8 cellular contexts compared by ENCODE assay signal in the genomic region with DNA sequence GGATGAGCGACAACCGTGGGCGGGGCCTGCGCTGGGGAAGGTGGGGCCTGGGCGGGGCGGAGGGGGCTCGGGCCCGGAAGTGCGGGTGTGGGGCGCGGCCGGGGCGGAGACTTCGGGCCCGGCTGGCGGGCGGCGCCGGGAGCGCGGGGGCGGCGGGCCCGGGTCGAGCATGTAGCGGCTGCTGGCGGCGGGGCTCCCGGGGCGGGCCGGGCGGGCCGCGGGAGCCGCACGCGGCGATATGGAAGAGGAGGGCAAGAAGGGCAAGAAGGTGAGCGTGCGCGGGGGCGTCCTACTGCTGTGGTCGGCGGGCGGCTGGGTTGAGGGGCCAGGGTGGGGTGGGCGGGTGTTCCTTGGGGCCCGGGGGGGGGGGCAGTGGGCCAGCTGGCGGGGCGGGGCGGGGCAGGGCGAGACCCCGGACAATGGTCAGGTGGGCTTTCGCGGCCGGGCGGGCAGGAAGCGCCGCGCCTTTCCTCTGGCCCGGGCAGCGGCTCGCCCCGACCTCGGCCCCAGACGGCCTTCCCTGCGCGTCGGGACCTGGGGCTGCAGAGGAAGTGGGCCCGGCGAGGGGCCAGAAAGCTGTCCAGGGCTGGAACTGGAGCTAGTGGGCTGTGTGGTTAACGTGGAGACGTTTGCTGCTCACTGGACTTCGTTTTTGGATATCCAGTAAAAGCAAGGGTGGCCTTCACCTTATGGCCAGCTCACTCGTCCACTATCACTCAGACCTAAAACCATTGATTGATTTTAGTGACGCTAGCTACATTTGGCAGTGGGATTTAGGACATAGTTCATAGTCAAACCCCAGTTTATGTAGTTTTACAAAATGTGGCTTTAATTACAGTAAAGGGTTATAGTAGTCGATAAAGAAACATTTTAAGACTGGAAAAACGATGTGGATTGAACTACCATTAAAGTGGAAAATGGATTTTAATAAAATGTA. TPM values are rescaled to one million over a fixed set of nuclear protein-coding genes. Genes with fewer than 3 reads are reported as not detected.
DNase-seq lines count a peak whose midpoint lies in the region; ATAC-seq, FAIRE-seq and TF ChIP-seq lines count a peak whose summit lies in the region.

A gene (plus strand): TSS at position 106 of the 937 bp plus-strand sequence. CDS start 133 bp downstream, at position 239.

- CTCF ChIA-PET in CD4-positive, alpha-beta memory T cell (lab: Charles Lee; ENCODE audit: partially characterized antibody) = interaction anchor here (0.7 to 9.9 kb wide), 17 partner anchors 11 to 147 kb away, joined by 3 to 150 read pairs (median 6); a partner anchor contains a TSS
- CTCF ChIA-PET in K562 (lab: Yijun Ruan, JAX; ENCODE audit: low intra/inter-chr PET ratio) = no interaction called here
- CTCF ChIA-PET in GM10248 (lab: Yijun Ruan, JAX) = interaction anchor here (0.9 to 3.7 kb wide), 13 partner anchors 12 to 510 kb away, joined by 3 to 18 read pairs (median 5); a partner anchor contains a TSS

- no peak for TF ChIP-seq RAD21 in K562 (CRISPR knock-in tag; conservative IDR thresholded peaks at IDR 0.05 in 1 of 2, IDR thresholded peaks at IDR 0.05 in 1 of 2)

- peak within 1 kb of the TSS; percentile 95 to 99 (median 97) for H3K27ac Mint-ChIP-seq in CD4-positive, alpha-beta memory T cell

- no peaks in the 10 kb centered on the region for H3K27me3 Mint-ChIP-seq in CD4-positive, alpha-beta memory T cell

- no peak for TF ChIP-seq CTCF in K562 (IDR thresholded peaks at IDR 0.05 in 2 of 3, conservative IDR thresholded peaks at IDR 0.05 in 1 of 3; ENCODE audit: insufficient read depth in 2 of 3, low read depth in 1 of 3, low read length in 3 of 3)
- no peak for TF ChIP-seq CTCF in gastrocnemius medialis (IDR thresholded peaks at IDR 0.05 in 4 of 5, conservative IDR thresholded peaks at IDR 0.05 in 1 of 5)
- TF ChIP-seq CTCF in GM10248 (IDR thresholded peaks at IDR 0.05; ENCODE audit: control extremely low read depth, extremely low read depth, low read depth, missing control alignments) = no peak

- H3K9me3 Mint-ChIP-seq in CD4-positive, alpha-beta memory T cell = peaks cover 0 to 4% (median 0%) of the 10 kb centered on the region in 8 donors

- H3K9ac ChIP-seq in K562 (ENCODE audit: insufficient read depth in 1 of 2, low read depth in 2 of 2, low read length in 2 of 2) (peak within 1 kb of the TSS; percentile 94 to 97), iPS-18a (ENCODE audit: low read length) (peak within 1 kb of the TSS; percentile 87)

- peak within 1 kb of the TSS; percentile 74 for H3K27ac ChIP-seq in CD4-positive, alpha-beta memory T cell (ENCODE audit: low read depth, low read length)
- H3K27ac ChIP-seq in K562 (ENCODE audit: extremely low read depth, low read depth, low read length) (peak within 1 kb of the TSS; percentile 97), iPS-18a (ENCODE audit: low read length) (peak within 1 kb of the TSS; percentile 67), gastrocnemius medialis (peak within 1 kb of the TSS; percentile 85 to 94 (median 92))

- no peaks in the 10 kb centered on the region for H3K27me3 ChIP-seq in CD4-positive, alpha-beta memory T cell (ENCODE audit: insufficient read depth, low read length)
- H3K27me3 ChIP-seq in K562 (ENCODE audit: control insufficient read depth in 2 of 2, insufficient read depth in 2 of 2, low read length in 2 of 2) (no peaks in the 10 kb centered on the region), iPS-18a (ENCODE audit: control insufficient read depth, insufficient read depth, low read length) (no peaks in the 10 kb centered on the region), gastrocnemius medialis (no peaks in the 10 kb centered on the region)

- no TSS peak for BruUV-seq in K562 (replicated peaks; lab: Mats Ljungman, UMichigan)

- intact Hi-C loops in CD4-positive, alpha-beta memory T cell (cut with micrococcal nuclease) = loop anchor here (1.0 kb wide), 2 partner anchors 27 to 152 kb away; a partner anchor contains a TSS
- intact Hi-C loops in K562 (cut with micrococcal nuclease) = no loop called here
- intact Hi-C loops in gastrocnemius medialis (cut with DNase I; ENCODE audit: low total_unique reads) = loop anchor here (1.0 to 2.0 kb wide), 2 partner anchors 111 to 418 kb away; a partner anchor contains a TSS

- peak in 1 of 5 donors; percentile 54 for DNase-seq in CD4-positive, alpha-beta memory T cell
- DNase-seq in NCI-H69 (lab: John Stamatoyannopoulos, UW) (peak; percentile 74), K562 (ENCODE audit: extremely low read depth in 1 of 4, low spot score in 3 of 4) (peak in 1 of 4 experiments; percentile 57), gastrocnemius medialis (peak in 1 of 2 donors; percentile 34), GM10248 (ENCODE audit: extremely low spot score) (no peak)

- in situ Hi-C loops in K562 (cut with MboI) = no loop called here
- in situ Hi-C loops in gastrocnemius medialis (cut with MboI; ENCODE audit: low sequenced_read_pairs in 4 of 4) = no loop called here

- TF ChIP-seq POLR2A in K562 (conservative IDR thresholded peaks at IDR 0.05) = no peak
- peak; percentile 52 to 71 for TF ChIP-seq POLR2A in gastrocnemius medialis (IDR thresholded peaks at IDR 0.05)

- H3K9me3 ChIP-seq in CD4-positive, alpha-beta memory T cell (ENCODE audit: control insufficient read depth in 1 of 2, low read length in 2 of 2) = no peaks in the 10 kb centered on the region
- H3K9me3 ChIP-seq in K562 (replicated peaks; ENCODE audit: control insufficient read depth, insufficient read depth, low read depth, low read length) (no peaks in the 10 kb centered on the region), iPS-18a (ENCODE audit: control insufficient read depth, low read depth, low read length) (no peaks in the 10 kb centered on the region), gastrocnemius medialis (no peaks in the 10 kb centered on the region)

- peaks cover 7% of the 10 kb centered on the region for H4K20me1 ChIP-seq in K562 (replicated peaks; ENCODE audit: control insufficient read depth, insufficient read depth, low read length)

- 0% methylated on average over 23 of the region's 77 CpGs for WGBS in K562 (ENCODE audit: insufficient coverage, low coverage, missing lambda C conversion rate)

- H2AFZ ChIP-seq in K562 (ENCODE audit: low read depth, low read length) = peak within 1 kb of the TSS; percentile 90

- peak within 1 kb of the TSS; percentile 94 to 99 (median 96) for H3K4me3 Mint-ChIP-seq in CD4-positive, alpha-beta memory T cell

- peak within 1 kb of the TSS; percentile 97 for H3K4me2 ChIP-seq in K562 (ENCODE audit: insufficient read depth, low read length)

- POLR2A ChIA-PET in CD4-positive, alpha-beta memory T cell (lab: Charles Lee; ENCODE audit: partially characterized antibody) = interaction anchor here (0.9 to 20.2 kb wide), 30 partner anchors 8 to 426 kb away, joined by 3 to 479 read pairs (median 5); a partner anchor contains a TSS
- POLR2A ChIA-PET in K562 (lab: Yijun Ruan, JAX) (interaction anchor here (0.6 to 4.4 kb wide), 15 partner anchors 10 to 165 kb away, joined by 3 to 14 read pairs (median 3); a partner anchor contains a TSS), GM10248 (lab: Yijun Ruan, JAX) (interaction anchor here (0.7 to 2.0 kb wide), 6 partner anchors 15 to 367 kb away, joined by 3 to 13 read pairs (median 6); no protein-coding TSS in a partner anchor)

- no peak; the same call in 1 of the 2 replicates for TF ChIP-seq EP300 in K562 (IDR thresholded peaks at IDR 0.05; ENCODE audit: low read length)

- ATAC-seq in GM21360 (IDR thresholded peaks at IDR 0.05; ENCODE audit: unreplicated experiment) (peak; percentile 2), K562 (peak; percentile 31), gastrocnemius medialis (peak in 1 of 2 donors; percentile 8), HG03520 (IDR thresholded peaks at IDR 0.05; ENCODE audit: unreplicated experiment) (no peak)

- peaks cover 64% of the 10 kb centered on the region for H3K79me2 ChIP-seq in K562 (ENCODE audit: control insufficient read depth, insufficient read depth, low read length)

- peak; percentile 37 for FAIRE-seq in K562 (lab: Jason Lieb, UNC)

- H3K36me3 ChIP-seq in CD4-positive, alpha-beta memory T cell (ENCODE audit: insufficient read depth, low read length) = no peaks in the 10 kb centered on the region
- H3K36me3 ChIP-seq in K562 (ENCODE audit: control insufficient read depth, insufficient read depth, low read length) = peaks cover 19% of the 10 kb centered on the region; the same call in 2 of the 3 replicates
- no peaks in the 10 kb centered on the region for H3K36me3 ChIP-seq in iPS-18a (ENCODE audit: control insufficient read depth, low read depth, low read length)
- no peaks in the 10 kb centered on the region for H3K36me3 ChIP-seq in gastrocnemius medialis

- H3K36me3 Mint-ChIP-seq in CD4-positive, alpha-beta memory T cell = peaks cover 0 to 18% of the 10 kb centered on the region in 2 donors

- peaks cover 34 to 59% (median 45%) of the 10 kb centered on the region in 4 donors for H3K4me1 Mint-ChIP-seq in CD4-positive, alpha-beta memory T cell

- H3K4me1 ChIP-seq in CD4-positive, alpha-beta memory T cell (ENCODE audit: insufficient read depth, low read length) = peaks cover 62% of the 10 kb centered on the region
- H3K4me1 ChIP-seq in K562 (replicated peaks in 1 of 2; ENCODE audit: control insufficient read depth in 2 of 2, insufficient read depth in 2 of 2, low read length in 2 of 2) (peaks cover 22 to 33% of the 10 kb centered on the region in 2 experiments), iPS-18a (ENCODE audit: control insufficient read depth, low read depth, low read length) (peaks cover 4% of the 10 kb centered on the region), gastrocnemius medialis (peaks cover 17 to 25% of the 10 kb centered on the region in 2 donors)

- H3K9me1 ChIP-seq in K562 (ENCODE audit: control insufficient read depth, insufficient read depth, low read length) = no peaks in the 10 kb centered on the region

- peak within 1 kb of the TSS; percentile 53 to 84 for H3K4me3 ChIP-seq in CD4-positive, alpha-beta memory T cell (ENCODE audit: low read length in 2 of 2)
- H3K4me3 ChIP-seq in K562 (peak within 1 kb of the TSS; percentile 69), iPS-18a (ENCODE audit: low read length) (peak within 1 kb of the TSS; percentile 100), gastrocnemius medialis (peak within 1 kb of the TSS; percentile 71 to 85 (median 76))

RNA-seq across cellular contexts. Expression of the gene that starts here (rescaled TPM):
- 100 to 1,000 TPM; 192 to 200 TPM for total RNA-seq in CD4-positive, alpha-beta memory T cell
- polyA plus RNA-seq in CD4-positive, alpha-beta memory T cell = 10 to 100 TPM; 82.1 to 91.9 TPM
- total RNA-seq in K562 (2011; cell fraction: chromatin; rRNA removed; ENCODE audit: low replicate concordance) = 44.0 and 75.1 TPM in 2 replicates
- total RNA-seq in K562 (2011; cell fraction: nucleolus; rRNA removed) = 40.9 and 43.2 TPM in 2 replicates
- total RNA-seq in K562 (2011; cell fraction: nucleoplasm; rRNA removed) = 50.7 and 64.6 TPM in 2 replicates
- total RNA-seq in K562 (2014; rRNA removed) (38.6 and 46.5 TPM in 2 replicates), K562 (2014; rRNA removed; fragmentation: Illumina TruSeq; extraction: Trizol) (9.5 and 12.4 TPM in 2 replicates), K562 (2015; rRNA removed; fragmentation: Illumina TruSeq; extraction: Trizol) (15.8 and 17.9 TPM in 2 replicates), K562 (2021) (33.9 and 35.2 TPM in 2 replicates), gastrocnemius medialis (10 to 100 TPM; 37.7 to 61.8 (median 47.4) TPM)
- polyA plus RNA-seq in K562 (2011; rRNA removed) (28.8 and 35.2 TPM in 2 replicates), K562 (2014; fragmentation: Illumina TruSeq; extraction: Trizol) (25.9 and 30.9 TPM in 2 replicates), K562 (2014; fragmentation: Nextera tagmentation; extraction: Ambion mirVana) (1 to 10 TPM in 1 of 2 experiments, under 1 TPM in 1; 0.41 to 2.0 TPM), K562 (2014; rRNA removed) (29.3 and 36.1 TPM in 2 replicates)
- polyA plus RNA-seq in K562 (2011; cell fraction: cytosol; rRNA removed) = 33.7 and 78.6 TPM in 2 replicates
- 40.1 and 81.8 TPM in 2 replicates for polyA plus RNA-seq in K562 (2011; cell fraction: nucleus; rRNA removed)
- polyA plus RNA-seq in K562 (2012) = 28.0 and 45.2 TPM in 2 replicates
- polyA minus RNA-seq in K562 (2011; rRNA and poly(A)+ RNA removed) = 15.6 and 28.1 TPM in 2 replicates
- 27.2 and 30.5 TPM in 2 replicates for polyA minus RNA-seq in K562 (2011; cell fraction: cytosol; rRNA and poly(A)+ RNA removed)
- polyA minus RNA-seq in K562 (2011; cell fraction: nucleus; rRNA and poly(A)+ RNA removed) = 15.8 and 18.1 TPM in 2 replicates
